In genomic region chr18:32698148-32698547, GRCh38 we compare ENCODE assay signal across 21 cellular contexts.
DNase-seq lines count a peak whose midpoint lies in the region; ATAC-seq, FAIRE-seq and TF ChIP-seq lines count a peak whose summit lies in the region.
"Had no signal": no experiment of that assay in that cellular context is flagged by ENCODE, and none has a peak within 500 bp of the region (broad histone marks: within the 10 kb centered on the region; RNA-seq: fewer than 3 reads in every experiment).

No MANE protein-coding gene starts in this region.

- H3K4me1 ChIP-seq in HepG2 (ENCODE audit: insufficient read depth, low read length) = peaks cover 16% of the 10 kb centered on the region
- H3K4me1 ChIP-seq in right lobe of liver = no peaks in the 10 kb centered on the region
- H3K4me1 ChIP-seq in esophagus muscularis mucosa = no peaks in the 10 kb centered on the region

- intact Hi-C loops in HepG2 (cut with micrococcal nuclease; ENCODE audit: unreplicated experiment) = no loop called here
- intact Hi-C loops in right lobe of liver (cut with DNase I) = no loop called here
- intact Hi-C loops in esophagus muscularis mucosa (cut with DNase I) = no loop called here
- intact Hi-C loops in sciatic nerve (cut with DNase I) = no loop called here

- H3K27me3 ChIP-seq in HepG2 (ENCODE audit: control insufficient read depth in 1 of 2, insufficient read depth in 2 of 2, low read length in 2 of 2) = no peaks in the 10 kb centered on the region
- no peaks in the 10 kb centered on the region for H3K27me3 ChIP-seq in right lobe of liver
- no peaks in the 10 kb centered on the region for H3K27me3 ChIP-seq in esophagus muscularis mucosa
- H3K27me3 ChIP-seq: BLaER1 treated with 17β-estradiol and CSF1 and Interleukin-3, amounts not matched to agents 10 nM and 100 nM; MG63 had no signal

- no peak overlapping the region for H3K4me3 ChIP-seq in HepG2 (replicated peaks in 1 of 3; ENCODE audit: insufficient read depth in 1 of 3, low read depth in 2 of 3, low read length in 3 of 3)
- H3K4me3 ChIP-seq in right lobe of liver = no peak overlapping the region
- H3K4me3 ChIP-seq in esophagus muscularis mucosa = no peak overlapping the region
- H3K4me3 ChIP-seq: BLaER1 treated with 17β-estradiol and CSF1 and Interleukin-3, amounts not matched to agents 10 nM and 100 nM; MG63; SK-N-MC had no signal

- no peak overlapping the region for H3K9ac ChIP-seq in HepG2 (ENCODE audit: insufficient read depth, low read depth, low read length)
- H3K9ac ChIP-seq: BLaER1 treated with 17β-estradiol and CSF1 and Interleukin-3, amounts not matched to agents 10 nM and 100 nM had no signal

- 79% methylated on average over 3 of the region's 3 CpGs for WGBS in HepG2 (ENCODE audit: low lambda C conversion rate)
- WGBS in right lobe of liver (ENCODE audit: insufficient coverage, low coverage, low lambda C conversion rate, missing lambda C conversion rate) = 63% methylated on average over 3 of the region's 3 CpGs
- 59% methylated on average over 3 of the region's 3 CpGs for WGBS in esophagus muscularis mucosa

- CTCF ChIA-PET in HepG2 (lab: Yijun Ruan, JAX; ENCODE audit: low intra/inter-chr PET ratio, low total read pairs) = no interaction called here

- ATAC-seq in HepG2 (peak; percentile 64), right lobe of liver (no peak), sciatic nerve (no peak)
- ATAC-seq: Right ventricle myocardium inferior had no signal

- TF ChIP-seq POLR2A in HepG2 (IDR thresholded peaks at IDR 0.05; ENCODE audit: insufficient read depth in 1 of 2, low read depth in 2 of 2, low read length in 2 of 2) = no peak
- TF ChIP-seq POLR2A in right lobe of liver (IDR thresholded peaks at IDR 0.05) = no peak
- TF ChIP-seq POLR2A in esophagus muscularis mucosa (IDR thresholded peaks at IDR 0.05; ENCODE audit: low read depth) = no peak

- H3K79me2 ChIP-seq in HepG2 (ENCODE audit: insufficient read depth, low read length) = peaks cover 8% of the 10 kb centered on the region

- in situ Hi-C loops in HepG2 (cut with HindIII; ENCODE audit: extremely low pct_ligation_motif_present, low pct_unique_long_range_greater_than_20kb) = no loop called here

- H2AFZ ChIP-seq in HepG2 (ENCODE audit: low read length) = no peak overlapping the region

- TF ChIP-seq EP300 in HepG2 (IDR thresholded peaks at IDR 0.05; ENCODE audit: low read depth in 2 of 2, low read length in 2 of 2) (no peak), HepG2 (CRISPR knock-in tag; IDR thresholded peaks at IDR 0.05; ENCODE audit: borderline replicate concordance) (no peak), esophagus muscularis mucosa (IDR thresholded peaks at IDR 0.05) (no peak)

- H3K27ac ChIP-seq in HepG2 (ENCODE audit: extremely low read length, insufficient read depth, low read length) (no peak overlapping the region), right lobe of liver (no peak overlapping the region), esophagus muscularis mucosa (replicated peaks in 1 of 4) (no peak overlapping the region)
- H3K27ac ChIP-seq: BLaER1 treated with 17β-estradiol and CSF1 and Interleukin-3, amounts not matched to agents 10 nM and 100 nM; SK-N-MC had no signal

- no peaks in the 10 kb centered on the region for H3K9me3 ChIP-seq in HepG2 (ENCODE audit: low read length)
- no peaks in the 10 kb centered on the region for H3K9me3 ChIP-seq in right lobe of liver
- H3K9me3 ChIP-seq in esophagus muscularis mucosa = no peaks in the 10 kb centered on the region
- H3K9me3 ChIP-seq: BLaER1 treated with 17β-estradiol and CSF1 and Interleukin-3, amounts not matched to agents 10 nM and 100 nM; MG63 had no signal

- TF ChIP-seq CTCF in HepG2 (CRISPR knock-in tag; IDR thresholded peaks at IDR 0.05) (no peak), right lobe of liver (IDR thresholded peaks at IDR 0.05) (no peak), esophagus muscularis mucosa (IDR thresholded peaks at IDR 0.05) (no peak)

- no peak for FAIRE-seq in HepG2 (lab: Jason Lieb, UNC)
- FAIRE-seq: H1, RCC 7860 had no signal

- BruUV-seq in HepG2 (replicated peaks; lab: Mats Ljungman, UMichigan) = no TSS peak

- DNase-seq in HepG2 (ENCODE audit: low spot score) (no peak), right lobe of liver (no peak), NCI-H146 treated with DMSO at 0.1 percent for 48 hours (lab: John Stamatoyannopoulos, UW; ENCODE audit: unreplicated experiment) (peak; percentile 61), esophagus muscularis mucosa (ENCODE audit: extremely low spot score) (peak; percentile 57), DMS 273 treated with DMSO at 0.1 percent for 48 hours (lab: John Stamatoyannopoulos, UW) (no peak), sciatic nerve (ENCODE audit: low spot score) (no peak), hepatic stellate cell (ENCODE audit: low spot score) (no peak)
- DNase-seq: CD8-positive, alpha-beta memory T cell; DND-41; Kasumi-1; MG63; NCI-H1048; NCI-H1694; NCI-H2107; NCI-H526; T-helper 1 cell had no signal

- peaks cover 7% of the 10 kb centered on the region; the same call in 1 of the 2 replicates for H4K20me1 ChIP-seq in HepG2 (ENCODE audit: insufficient read depth, low read length)
- H4K20me1 ChIP-seq: BLaER1 treated with 17β-estradiol and CSF1 and Interleukin-3, amounts not matched to agents 10 nM and 100 nM had no signal

- TF ChIP-seq RAD21 in HepG2 (CRISPR knock-in tag; IDR thresholded peaks at IDR 0.05) = no peak

- POLR2A ChIA-PET in HepG2 (lab: Yijun Ruan, JAX) = interaction anchor here (1.1 kb wide), 1 partner anchor 105 kb away, joined by 3 read pairs; no protein-coding TSS in a partner anchor

- peaks cover 7 to 36% of the 10 kb centered on the region in 2 experiments for H3K36me3 ChIP-seq in HepG2 (replicated peaks in 1 of 2; ENCODE audit: control insufficient read depth in 1 of 2, insufficient read depth in 2 of 2, low read length in 2 of 2)
- H3K36me3 ChIP-seq in right lobe of liver = no peaks in the 10 kb centered on the region
- no peaks in the 10 kb centered on the region for H3K36me3 ChIP-seq in esophagus muscularis mucosa
- H3K36me3 ChIP-seq: MG63 had no signal

- H3K4me2 ChIP-seq in HepG2 (ENCODE audit: low read depth, low read length) = no peak overlapping the region
- H3K4me2 ChIP-seq: BLaER1 treated with 17β-estradiol and CSF1 and Interleukin-3, amounts not matched to agents 10 nM and 100 nM had no signal

TF ChIP-seq in HepG2, 621 proteins besides CTCF, POLR2A, EP300 and RAD21 (continues in another document):
- TF ChIP-seq CEBPG (CRISPR knock-in tag; IDR thresholded peaks at IDR 0.05) (no peak), CBX2 (IDR thresholded peaks at IDR 0.05; ENCODE audit: low read depth, low read length) (no peak), CBX2 (CRISPR knock-in tag; IDR thresholded peaks at IDR 0.05; ENCODE audit: low read depth) (no peak), ONECUT2 (CRISPR knock-in tag; IDR thresholded peaks at IDR 0.05) (peak; percentile 80), SOX6 (IDR thresholded peaks at IDR 0.05) (no peak), SOX6 (CRISPR knock-in tag; IDR thresholded peaks at IDR 0.05) (peak; percentile 29; the same call in 1 of the 2 replicates), ZNF354B (CRISPR knock-in tag; IDR thresholded peaks at IDR 0.05) (no peak), ZNF781 (CRISPR knock-in tag; IDR thresholded peaks at IDR 0.05; ENCODE audit: borderline replicate concordance, not compliant biosample characterization) (no peak), ZNF788 (CRISPR knock-in tag; IDR thresholded peaks at IDR 0.05; ENCODE audit: borderline replicate concordance) (no peak), ZNF850 (CRISPR knock-in tag; conservative IDR thresholded peaks at IDR 0.05) (no peak), JUN (CRISPR knock-in tag; IDR thresholded peaks at IDR 0.05) (no peak), MIER3 (CRISPR knock-in tag; IDR thresholded peaks at IDR 0.05; ENCODE audit: borderline replicate concordance) (no peak), GATAD2A (CRISPR knock-in tag; IDR thresholded peaks at IDR 0.05) (peak; percentile 45; the same call in 1 of the 2 replicates), ZNF441 (CRISPR knock-in tag; IDR thresholded peaks at IDR 0.05; ENCODE audit: borderline replicate concordance) (no peak), ETV6 (CRISPR knock-in tag; conservative IDR thresholded peaks at IDR 0.05) (no peak), ZSCAN20 (CRISPR knock-in tag; IDR thresholded peaks at IDR 0.05; ENCODE audit: borderline replicate concordance) (no peak), ZFP90 (CRISPR knock-in tag; IDR thresholded peaks at IDR 0.05; ENCODE audit: borderline replicate concordance) (no peak), ZNF558 (CRISPR knock-in tag; IDR thresholded peaks at IDR 0.05; ENCODE audit: borderline replicate concordance) (no peak), ZBTB26 (CRISPR knock-in tag; IDR thresholded peaks at IDR 0.05; ENCODE audit: borderline replicate concordance) (peak; percentile 73; the same call in 1 of the 2 replicates), SYNCRIP (IDR thresholded peaks at IDR 0.05; ENCODE audit: insufficient read depth, low read depth, low read length) (no peak), ZNF746 (CRISPR knock-in tag; IDR thresholded peaks at IDR 0.05) (no peak), SOX13 (IDR thresholded peaks at IDR 0.05) (no peak), SOX13 (CRISPR knock-in tag; conservative IDR thresholded peaks at IDR 0.05 in 1 of 2, IDR thresholded peaks at IDR 0.05 in 1 of 2) (no peak; a peak in 1 of 4 replicates)

Comparison
In these comparisons a context has a peak if more than half of its experiments do, and no peak if none do; other contexts are left out.
1. DNase-seq: peak in NCI-H146 treated with DMSO at 0.1 percent for 48 hours (single experiment) and esophagus muscularis mucosa (single experiment); none in HepG2 (single experiment), right lobe of liver (0 of 3), DMS 273 treated with DMSO at 0.1 percent for 48 hours (single experiment), sciatic nerve (single experiment) and hepatic stellate cell (single experiment).